ENCODE assay signal across 19 cellular contexts in the genomic region with DNA sequence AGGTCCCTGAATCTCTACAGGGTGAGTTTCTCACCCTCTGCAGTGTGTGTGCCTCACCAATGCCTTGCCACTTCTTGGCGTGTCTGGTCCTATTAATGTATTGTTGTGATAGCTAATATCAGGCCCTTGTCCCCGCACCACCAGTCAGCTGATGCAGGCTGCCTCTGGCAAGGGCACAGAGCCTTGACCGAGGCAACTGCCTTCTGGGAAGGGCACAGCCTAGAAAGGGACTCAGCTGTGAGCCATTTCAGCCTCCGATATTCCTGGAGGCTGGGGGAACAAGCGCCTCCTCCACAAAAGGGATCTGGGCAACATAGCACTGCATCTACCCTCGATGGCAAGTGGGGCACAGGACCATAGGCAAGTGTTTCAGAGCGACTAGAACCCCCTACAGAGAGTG. TPM values are rescaled to one million over a fixed set of nuclear protein-coding genes. Genes with fewer than 3 reads are reported as not detected.
A peak's percentile ranks its signal among the peaks of the same experiment; 100 is the strongest.
DNase-seq lines count a peak whose midpoint lies in the region; ATAC-seq and TF ChIP-seq lines count a peak whose summit lies in the region.
"Had no signal": no experiment of that assay in that cellular context is flagged by ENCODE, and none has a peak within 500 bp of the region (broad histone marks: within the 10 kb centered on the region; RNA-seq: fewer than 3 reads in every experiment).

No MANE protein-coding gene starts in this region.

- H3K9me3 Mint-ChIP-seq in activated T-cell treated with anti-CD3 and anti-CD28 coated beads, Interleukin-2, amount 50 U/mL, for 24 hours = no peaks in the 10 kb centered on the region
- H3K9me3 Mint-ChIP-seq in activated T-cell treated with anti-CD3 and anti-CD28 coated beads, Interleukin-2, amount 50 U/mL, for 72 hours = no peaks in the 10 kb centered on the region
- H3K9me3 Mint-ChIP-seq in stimulated activated effector memory CD8-positive, alpha-beta T cell treated with anti-CD3 and anti-CD28 coated beads, Interleukin-12 subunit alpha, Interleukin-12 subunit beta, amount 100 ng/mL, for 72 hours = no peaks in the 10 kb centered on the region
- H3K9me3 Mint-ChIP-seq: activated T-helper 2 cell treated with anti-CD3 and anti-CD28 coated beads, Interferon-gamma antibody, Interleukin-2, Interleukin-4, amounts not matched to agents 10 μg/mL and 5 μg/mL and 100 μg/mL, durations not matched to agents 14 hours and 24 hours and 36 hours had no signal

- H2AFZ ChIP-seq in OCI-LY7 (ENCODE audit: low read length) = no peak overlapping the region

- intact Hi-C loops in OCI-LY7 (cut with micrococcal nuclease; ENCODE audit: unreplicated experiment) = no loop called here
- intact Hi-C loops in left ventricle myocardium superior (cut with micrococcal nuclease) = no loop called here

- no peak for ATAC-seq in activated T-cell treated with anti-CD3 and anti-CD28 coated beads, Interleukin-2, amount 50 U/mL, for 72 hours (replicated peaks in 1 of 2)
- ATAC-seq in left ventricle myocardium superior = peak; percentile 75
- ATAC-seq in stimulated activated effector memory CD8-positive, alpha-beta T cell treated with anti-CD3 and anti-CD28 coated beads, Interleukin-12 subunit alpha, Interleukin-12 subunit beta, amount 100 ng/mL, for 72 hours = no peak
- no peak for ATAC-seq in HG03469 (IDR thresholded peaks at IDR 0.05; ENCODE audit: unreplicated experiment)
- ATAC-seq: activated CD8-positive, alpha-beta memory T cell treated with anti-CD3 and anti-CD28 coated beads, Interleukin-2, amount 10 ng/mL, durations not matched to agents 7 days and 5 days had no signal

- no peaks in the 10 kb centered on the region for H3K9me2 ChIP-seq in OCI-LY7 (ENCODE audit: insufficient read depth, low read length)
- H3K9me2 ChIP-seq: SK-N-SH had no signal

- no peaks in the 10 kb centered on the region for H4K20me1 ChIP-seq in OCI-LY7 (ENCODE audit: insufficient read depth, low read length)

- no TSS peak for BruUV-seq in OCI-LY7 (replicated peaks; lab: Mats Ljungman, UMichigan)

- H3K27me3 Mint-ChIP-seq in activated T-cell treated with anti-CD3 and anti-CD28 coated beads, Interleukin-2, amount 50 U/mL, for 24 hours = no peaks in the 10 kb centered on the region
- no peaks in the 10 kb centered on the region for H3K27me3 Mint-ChIP-seq in activated T-cell treated with anti-CD3 and anti-CD28 coated beads, Interleukin-2, amount 50 U/mL, for 72 hours (ENCODE audit: low read depth)
- H3K27me3 Mint-ChIP-seq: activated CD8-positive, alpha-beta memory T cell treated with anti-CD3 and anti-CD28 coated beads, Interleukin-2, amount 10 ng/mL, durations not matched to agents 7 days and 5 days had no signal

- peaks cover 62% of the 10 kb centered on the region for H3K4me1 ChIP-seq in OCI-LY7 (ENCODE audit: insufficient read depth, low read length, poor library complexity, severe bottlenecking)

- CTCF ChIA-PET in OCI-LY7 (lab: Charles Lee; ENCODE audit: unreplicated experiment) = no interaction called here

- H3K36me3 Mint-ChIP-seq in activated T-cell treated with anti-CD3 and anti-CD28 coated beads, Interleukin-2, amount 50 U/mL, for 24 hours (ENCODE audit: low read depth) = peaks cover 61% of the 10 kb centered on the region
- peaks cover 2 to 4% of the 10 kb centered on the region in 2 donors for H3K36me3 Mint-ChIP-seq in activated T-cell treated with anti-CD3 and anti-CD28 coated beads, Interleukin-2, amount 50 U/mL, for 72 hours (ENCODE audit: insufficient read depth in 2 of 2)
- H3K36me3 Mint-ChIP-seq in stimulated activated effector memory CD8-positive, alpha-beta T cell treated with anti-CD3 and anti-CD28 coated beads, Interleukin-12 subunit alpha, Interleukin-12 subunit beta, amount 100 ng/mL, for 72 hours = peaks cover 42% of the 10 kb centered on the region

- peak overlapping the region; percentile 93 for H3K27ac ChIP-seq in OCI-LY7 (ENCODE audit: low read depth, low read length, poor library complexity, severe bottlenecking)
- H3K27ac ChIP-seq: cardiac muscle cell had no signal

- DNase-seq in activated T-cell treated with anti-CD3 and anti-CD28 coated beads, Interleukin-2, amount 50 U/mL, for 24 hours = no peak
- no peak for DNase-seq in activated T-cell treated with anti-CD3 and anti-CD28 coated beads, Interleukin-2, amount 50 U/mL, for 72 hours
- no peak for DNase-seq in OCI-LY7 (ENCODE audit: low spot score)
- DNase-seq in left ventricle myocardium superior = no peak
- DNase-seq in stimulated activated effector memory CD8-positive, alpha-beta T cell treated with anti-CD3 and anti-CD28 coated beads, Interleukin-12 subunit alpha, Interleukin-12 subunit beta, amount 100 ng/mL, for 72 hours (ENCODE audit: low spot score in 2 of 2) = no peak
- no peak for DNase-seq in NOMO-1 (lab: John Stamatoyannopoulos, UW; ENCODE audit: unreplicated experiment in 2 of 2)
- no peak for DNase-seq in GF-D8 (lab: John Stamatoyannopoulos, UW)
- DNase-seq: activated CD8-positive, alpha-beta memory T cell treated with anti-CD3 and anti-CD28 coated beads, Interleukin-2, amount 10 ng/mL, durations not matched to agents 7 days and 5 days; effector CD4-positive, alpha-beta T cell; kidney; NCI-H1105; NCI-H2081 treated with DMSO at 0.1 percent for 48 hours; SK-N-SH; stimulated activated CD4-positive, alpha-beta T cell treated with anti-CD3 and anti-CD28 coated beads, Interleukin-4, amount 100 ng/mL, for 1 hour; T-helper 9 cell had no signal

- H3K27ac Mint-ChIP-seq in activated T-cell treated with anti-CD3 and anti-CD28 coated beads, Interleukin-2, amount 50 U/mL, for 24 hours = peak overlapping the region; percentile 22
- H3K27ac Mint-ChIP-seq in activated T-cell treated with anti-CD3 and anti-CD28 coated beads, Interleukin-2, amount 50 U/mL, for 72 hours = no peak overlapping the region
- H3K27ac Mint-ChIP-seq in stimulated activated effector memory CD8-positive, alpha-beta T cell treated with anti-CD3 and anti-CD28 coated beads, Interleukin-12 subunit alpha, Interleukin-12 subunit beta, amount 100 ng/mL, for 72 hours = peak overlapping the region; percentile 83
- H3K27ac Mint-ChIP-seq: activated CD8-positive, alpha-beta memory T cell treated with anti-CD3 and anti-CD28 coated beads, Interleukin-2, amount 10 ng/mL, durations not matched to agents 7 days and 5 days; activated T-helper 2 cell treated with anti-CD3 and anti-CD28 coated beads, Interferon-gamma antibody, Interleukin-2, Interleukin-4, amounts not matched to agents 10 μg/mL and 5 μg/mL and 100 μg/mL, durations not matched to agents 14 hours and 24 hours and 36 hours had no signal

- no peaks in the 10 kb centered on the region for H3K9me3 ChIP-seq in OCI-LY7 (ENCODE audit: low read length)
- H3K9me3 ChIP-seq: SK-N-SH had no signal

- peaks cover 27% of the 10 kb centered on the region for H3K4me1 Mint-ChIP-seq in activated T-cell treated with anti-CD3 and anti-CD28 coated beads, Interleukin-2, amount 50 U/mL, for 24 hours (ENCODE audit: low read depth)
- peaks cover 29% of the 10 kb centered on the region for H3K4me1 Mint-ChIP-seq in activated T-cell treated with anti-CD3 and anti-CD28 coated beads, Interleukin-2, amount 50 U/mL, for 72 hours (ENCODE audit: low read depth)
- H3K4me1 Mint-ChIP-seq in stimulated activated effector memory CD8-positive, alpha-beta T cell treated with anti-CD3 and anti-CD28 coated beads, Interleukin-12 subunit alpha, Interleukin-12 subunit beta, amount 100 ng/mL, for 72 hours = peaks cover 19% of the 10 kb centered on the region

- H3K4me3 Mint-ChIP-seq in activated T-cell treated with anti-CD3 and anti-CD28 coated beads, Interleukin-2, amount 50 U/mL, for 24 hours = no peak overlapping the region
- H3K4me3 Mint-ChIP-seq in activated T-cell treated with anti-CD3 and anti-CD28 coated beads, Interleukin-2, amount 50 U/mL, for 72 hours = no peak overlapping the region
- no peak overlapping the region for H3K4me3 Mint-ChIP-seq in stimulated activated effector memory CD8-positive, alpha-beta T cell treated with anti-CD3 and anti-CD28 coated beads, Interleukin-12 subunit alpha, Interleukin-12 subunit beta, amount 100 ng/mL, for 72 hours
- H3K4me3 Mint-ChIP-seq: activated CD8-positive, alpha-beta memory T cell treated with anti-CD3 and anti-CD28 coated beads, Interleukin-2, amount 10 ng/mL, durations not matched to agents 7 days and 5 days had no signal

- no peak overlapping the region for H3K4me3 ChIP-seq in OCI-LY7 (ENCODE audit: low read depth, low read length, poor library complexity, severe bottlenecking)
- H3K4me3 ChIP-seq: cardiac muscle cell, smooth muscle cell had no signal

- no peak for TF ChIP-seq CTCF in OCI-LY7 (conservative IDR thresholded peaks at IDR 0.05; ENCODE audit: low read length)

- POLR2A ChIA-PET in OCI-LY7 (lab: Charles Lee) = interaction anchor here (1.0 to 1.6 kb wide), 2 partner anchors 14 to 83 kb away, joined by 3 to 6 read pairs; no protein-coding TSS in a partner anchor

- H3K79me2 ChIP-seq in OCI-LY7 (ENCODE audit: insufficient read depth, low read depth, low read length) = no peaks in the 10 kb centered on the region

- H3K36me3 ChIP-seq in OCI-LY7 (ENCODE audit: insufficient read depth, low read length) = peaks cover 68% of the 10 kb centered on the region
- H3K36me3 ChIP-seq: cardiac muscle cell had no signal

- H3K4me2 ChIP-seq in OCI-LY7 (ENCODE audit: low read length) = peak overlapping the region; percentile 21; the same call in 1 of the 2 replicates
- H3K4me2 ChIP-seq: SK-N-SH, smooth muscle cell had no signal

RNA-seq across cellular contexts. Expression of a gene that starts 27.0 kb away (rescaled TPM):
- 10 to 100 TPM; 36.4 to 44.0 TPM for total RNA-seq in activated T-cell treated with anti-CD3 and anti-CD28 coated beads, Interleukin-2, amount 50 U/mL, for 72 hours
- 44.3 and 48.0 TPM in 2 replicates for total RNA-seq in OCI-LY7 (2014; rRNA removed; shearing (Covaris generic))
- total RNA-seq in OCI-LY7 (2022) (48.3 and 54.5 TPM in 2 replicates), left ventricle myocardium superior (6.3 TPM)

RNA-seq across cellular contexts. Expression of a gene that starts 31.6 kb away (rescaled TPM):
- total RNA-seq in activated T-cell treated with anti-CD3 and anti-CD28 coated beads, Interleukin-2, amount 50 U/mL, for 72 hours = 10 to 100 TPM; 28.2 to 29.1 TPM
- total RNA-seq in OCI-LY7 (2014; rRNA removed; shearing (Covaris generic)) = 17.0 and 18.1 TPM in 2 replicates
- total RNA-seq in OCI-LY7 (2022) (60.8 and 65.2 TPM in 2 replicates), left ventricle myocardium superior (23.6 TPM)
